Comparison of ENCODE assay signal across 1 cellular context in the genomic region with DNA sequence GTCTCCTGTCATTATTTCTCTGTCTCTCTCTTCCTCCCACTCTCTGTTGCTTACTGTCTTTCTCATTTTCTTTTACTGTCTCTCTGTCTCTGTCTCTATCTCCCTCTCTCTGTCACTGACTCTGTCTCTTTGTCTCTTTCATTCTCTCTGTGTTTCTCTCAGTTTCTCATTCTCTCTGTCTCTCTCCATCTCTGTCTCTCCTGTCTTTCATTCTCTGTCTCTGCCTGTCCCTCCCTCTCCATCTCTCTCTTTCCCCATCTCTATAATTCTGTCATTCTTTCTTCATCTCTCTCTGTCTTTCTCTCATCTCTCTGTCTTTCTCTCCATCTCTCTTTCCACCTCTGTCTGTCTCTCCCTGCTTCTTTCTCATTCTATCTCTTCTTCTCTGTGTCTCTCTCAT.
A peak's percentile ranks its signal among the peaks of the same experiment; 100 is the strongest.
TF ChIP-seq lines count a peak whose summit lies in the region.

No MANE protein-coding gene starts in this region.

TF ChIP-seq in K562, 482 proteins besides CTCF, POLR2A, EP300 and RAD21 (continued from another document):
- TF ChIP-seq, protein P1, sequence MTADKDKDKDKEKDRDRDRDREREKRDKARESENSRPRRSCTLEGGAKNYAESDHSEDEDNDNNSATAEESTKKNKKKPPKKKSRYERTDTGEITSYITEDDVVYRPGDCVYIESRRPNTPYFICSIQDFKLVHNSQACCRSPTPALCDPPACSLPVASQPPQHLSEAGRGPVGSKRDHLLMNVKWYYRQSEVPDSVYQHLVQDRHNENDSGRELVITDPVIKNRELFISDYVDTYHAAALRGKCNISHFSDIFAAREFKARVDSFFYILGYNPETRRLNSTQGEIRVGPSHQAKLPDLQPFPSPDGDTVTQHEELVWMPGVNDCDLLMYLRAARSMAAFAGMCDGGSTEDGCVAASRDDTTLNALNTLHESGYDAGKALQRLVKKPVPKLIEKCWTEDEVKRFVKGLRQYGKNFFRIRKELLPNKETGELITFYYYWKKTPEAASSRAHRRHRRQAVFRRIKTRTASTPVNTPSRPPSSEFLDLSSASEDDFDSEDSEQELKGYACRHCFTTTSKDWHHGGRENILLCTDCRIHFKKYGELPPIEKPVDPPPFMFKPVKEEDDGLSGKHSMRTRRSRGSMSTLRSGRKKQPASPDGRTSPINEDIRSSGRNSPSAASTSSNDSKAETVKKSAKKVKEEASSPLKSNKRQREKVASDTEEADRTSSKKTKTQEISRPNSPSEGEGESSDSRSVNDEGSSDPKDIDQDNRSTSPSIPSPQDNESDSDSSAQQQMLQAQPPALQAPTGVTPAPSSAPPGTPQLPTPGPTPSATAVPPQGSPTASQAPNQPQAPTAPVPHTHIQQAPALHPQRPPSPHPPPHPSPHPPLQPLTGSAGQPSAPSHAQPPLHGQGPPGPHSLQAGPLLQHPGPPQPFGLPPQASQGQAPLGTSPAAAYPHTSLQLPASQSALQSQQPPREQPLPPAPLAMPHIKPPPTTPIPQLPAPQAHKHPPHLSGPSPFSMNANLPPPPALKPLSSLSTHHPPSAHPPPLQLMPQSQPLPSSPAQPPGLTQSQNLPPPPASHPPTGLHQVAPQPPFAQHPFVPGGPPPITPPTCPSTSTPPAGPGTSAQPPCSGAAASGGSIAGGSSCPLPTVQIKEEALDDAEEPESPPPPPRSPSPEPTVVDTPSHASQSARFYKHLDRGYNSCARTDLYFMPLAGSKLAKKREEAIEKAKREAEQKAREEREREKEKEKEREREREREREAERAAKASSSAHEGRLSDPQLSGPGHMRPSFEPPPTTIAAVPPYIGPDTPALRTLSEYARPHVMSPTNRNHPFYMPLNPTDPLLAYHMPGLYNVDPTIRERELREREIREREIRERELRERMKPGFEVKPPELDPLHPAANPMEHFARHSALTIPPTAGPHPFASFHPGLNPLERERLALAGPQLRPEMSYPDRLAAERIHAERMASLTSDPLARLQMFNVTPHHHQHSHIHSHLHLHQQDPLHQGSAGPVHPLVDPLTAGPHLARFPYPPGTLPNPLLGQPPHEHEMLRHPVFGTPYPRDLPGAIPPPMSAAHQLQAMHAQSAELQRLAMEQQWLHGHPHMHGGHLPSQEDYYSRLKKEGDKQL (CRISPR knock-in tag; IDR thresholded peaks at IDR 0.05; ENCODE audit: borderline replicate concordance): no peak
- no peak for TF ChIP-seq LEF1 (IDR thresholded peaks at IDR 0.05)
- no peak for TF ChIP-seq GABPA (tag; conservative IDR thresholded peaks at IDR 0.05; ENCODE audit: low read depth)
- 0 out of 4 replicates have a peak, but pooled peaks of 1 of the 2 experiments have one; percentile 48 for TF ChIP-seq CSDE1 (IDR thresholded peaks at IDR 0.05)
- peak; percentile 42 for TF ChIP-seq BRD9 (IDR thresholded peaks at IDR 0.05; ENCODE audit: low read depth, partially characterized antibody)
- TF ChIP-seq YBX1 (IDR thresholded peaks at IDR 0.05): peak; percentile 85; the same call in 1 of the 2 replicates
- TF ChIP-seq, protein P2, sequence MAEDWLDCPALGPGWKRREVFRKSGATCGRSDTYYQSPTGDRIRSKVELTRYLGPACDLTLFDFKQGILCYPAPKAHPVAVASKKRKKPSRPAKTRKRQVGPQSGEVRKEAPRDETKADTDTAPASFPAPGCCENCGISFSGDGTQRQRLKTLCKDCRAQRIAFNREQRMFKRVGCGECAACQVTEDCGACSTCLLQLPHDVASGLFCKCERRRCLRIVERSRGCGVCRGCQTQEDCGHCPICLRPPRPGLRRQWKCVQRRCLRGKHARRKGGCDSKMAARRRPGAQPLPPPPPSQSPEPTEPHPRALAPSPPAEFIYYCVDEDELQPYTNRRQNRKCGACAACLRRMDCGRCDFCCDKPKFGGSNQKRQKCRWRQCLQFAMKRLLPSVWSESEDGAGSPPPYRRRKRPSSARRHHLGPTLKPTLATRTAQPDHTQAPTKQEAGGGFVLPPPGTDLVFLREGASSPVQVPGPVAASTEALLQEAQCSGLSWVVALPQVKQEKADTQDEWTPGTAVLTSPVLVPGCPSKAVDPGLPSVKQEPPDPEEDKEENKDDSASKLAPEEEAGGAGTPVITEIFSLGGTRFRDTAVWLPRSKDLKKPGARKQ (CRISPR knock-in tag; IDR thresholded peaks at IDR 0.05): no peak
- 0 out of 2 replicates have a peak, but pooled peaks have one; percentile 15 for TF ChIP-seq NCOA6 (IDR thresholded peaks at IDR 0.05)
- TF ChIP-seq, protein P3, sequence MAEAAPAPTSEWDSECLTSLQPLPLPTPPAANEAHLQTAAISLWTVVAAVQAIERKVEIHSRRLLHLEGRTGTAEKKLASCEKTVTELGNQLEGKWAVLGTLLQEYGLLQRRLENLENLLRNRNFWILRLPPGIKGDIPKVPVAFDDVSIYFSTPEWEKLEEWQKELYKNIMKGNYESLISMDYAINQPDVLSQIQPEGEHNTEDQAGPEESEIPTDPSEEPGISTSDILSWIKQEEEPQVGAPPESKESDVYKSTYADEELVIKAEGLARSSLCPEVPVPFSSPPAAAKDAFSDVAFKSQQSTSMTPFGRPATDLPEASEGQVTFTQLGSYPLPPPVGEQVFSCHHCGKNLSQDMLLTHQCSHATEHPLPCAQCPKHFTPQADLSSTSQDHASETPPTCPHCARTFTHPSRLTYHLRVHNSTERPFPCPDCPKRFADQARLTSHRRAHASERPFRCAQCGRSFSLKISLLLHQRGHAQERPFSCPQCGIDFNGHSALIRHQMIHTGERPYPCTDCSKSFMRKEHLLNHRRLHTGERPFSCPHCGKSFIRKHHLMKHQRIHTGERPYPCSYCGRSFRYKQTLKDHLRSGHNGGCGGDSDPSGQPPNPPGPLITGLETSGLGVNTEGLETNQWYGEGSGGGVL (CRISPR knock-in tag; IDR thresholded peaks at IDR 0.05): no peak
- peak; percentile 71 for TF ChIP-seq NCOA4 (IDR thresholded peaks at IDR 0.05; ENCODE audit: partially characterized antibody)
- TF ChIP-seq NFIC (IDR thresholded peaks at IDR 0.05): no peak
- TF ChIP-seq, protein P4, sequence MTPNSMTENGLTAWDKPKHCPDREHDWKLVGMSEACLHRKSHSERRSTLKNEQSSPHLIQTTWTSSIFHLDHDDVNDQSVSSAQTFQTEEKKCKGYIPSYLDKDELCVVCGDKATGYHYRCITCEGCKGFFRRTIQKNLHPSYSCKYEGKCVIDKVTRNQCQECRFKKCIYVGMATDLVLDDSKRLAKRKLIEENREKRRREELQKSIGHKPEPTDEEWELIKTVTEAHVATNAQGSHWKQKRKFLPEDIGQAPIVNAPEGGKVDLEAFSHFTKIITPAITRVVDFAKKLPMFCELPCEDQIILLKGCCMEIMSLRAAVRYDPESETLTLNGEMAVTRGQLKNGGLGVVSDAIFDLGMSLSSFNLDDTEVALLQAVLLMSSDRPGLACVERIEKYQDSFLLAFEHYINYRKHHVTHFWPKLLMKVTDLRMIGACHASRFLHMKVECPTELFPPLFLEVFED (CRISPR knock-in tag; conservative IDR thresholded peaks at IDR 0.05): peak; percentile 90; the same call in 1 of the 2 replicates
- TF ChIP-seq NCOR1 (IDR thresholded peaks at IDR 0.05): peak; percentile 15; the same call in 1 of the 2 replicates
- TF ChIP-seq, protein P5, sequence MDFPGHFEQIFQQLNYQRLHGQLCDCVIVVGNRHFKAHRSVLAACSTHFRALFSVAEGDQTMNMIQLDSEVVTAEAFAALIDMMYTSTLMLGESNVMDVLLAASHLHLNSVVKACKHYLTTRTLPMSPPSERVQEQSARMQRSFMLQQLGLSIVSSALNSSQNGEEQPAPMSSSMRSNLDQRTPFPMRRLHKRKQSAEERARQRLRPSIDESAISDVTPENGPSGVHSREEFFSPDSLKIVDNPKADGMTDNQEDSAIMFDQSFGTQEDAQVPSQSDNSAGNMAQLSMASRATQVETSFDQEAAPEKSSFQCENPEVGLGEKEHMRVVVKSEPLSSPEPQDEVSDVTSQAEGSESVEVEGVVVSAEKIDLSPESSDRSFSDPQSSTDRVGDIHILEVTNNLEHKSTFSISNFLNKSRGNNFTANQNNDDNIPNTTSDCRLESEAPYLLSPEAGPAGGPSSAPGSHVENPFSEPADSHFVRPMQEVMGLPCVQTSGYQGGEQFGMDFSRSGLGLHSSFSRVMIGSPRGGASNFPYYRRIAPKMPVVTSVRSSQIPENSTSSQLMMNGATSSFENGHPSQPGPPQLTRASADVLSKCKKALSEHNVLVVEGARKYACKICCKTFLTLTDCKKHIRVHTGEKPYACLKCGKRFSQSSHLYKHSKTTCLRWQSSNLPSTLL (IDR thresholded peaks at IDR 0.05): peak; percentile 37; the same call in 1 of the 2 replicates
- no peak for TF ChIP-seq HDAC2 (IDR thresholded peaks at IDR 0.05)
- TF ChIP-seq, protein P6, sequence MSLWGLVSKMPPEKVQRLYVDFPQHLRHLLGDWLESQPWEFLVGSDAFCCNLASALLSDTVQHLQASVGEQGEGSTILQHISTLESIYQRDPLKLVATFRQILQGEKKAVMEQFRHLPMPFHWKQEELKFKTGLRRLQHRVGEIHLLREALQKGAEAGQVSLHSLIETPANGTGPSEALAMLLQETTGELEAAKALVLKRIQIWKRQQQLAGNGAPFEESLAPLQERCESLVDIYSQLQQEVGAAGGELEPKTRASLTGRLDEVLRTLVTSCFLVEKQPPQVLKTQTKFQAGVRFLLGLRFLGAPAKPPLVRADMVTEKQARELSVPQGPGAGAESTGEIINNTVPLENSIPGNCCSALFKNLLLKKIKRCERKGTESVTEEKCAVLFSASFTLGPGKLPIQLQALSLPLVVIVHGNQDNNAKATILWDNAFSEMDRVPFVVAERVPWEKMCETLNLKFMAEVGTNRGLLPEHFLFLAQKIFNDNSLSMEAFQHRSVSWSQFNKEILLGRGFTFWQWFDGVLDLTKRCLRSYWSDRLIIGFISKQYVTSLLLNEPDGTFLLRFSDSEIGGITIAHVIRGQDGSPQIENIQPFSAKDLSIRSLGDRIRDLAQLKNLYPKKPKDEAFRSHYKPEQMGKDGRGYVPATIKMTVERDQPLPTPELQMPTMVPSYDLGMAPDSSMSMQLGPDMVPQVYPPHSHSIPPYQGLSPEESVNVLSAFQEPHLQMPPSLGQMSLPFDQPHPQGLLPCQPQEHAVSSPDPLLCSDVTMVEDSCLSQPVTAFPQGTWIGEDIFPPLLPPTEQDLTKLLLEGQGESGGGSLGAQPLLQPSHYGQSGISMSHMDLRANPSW (CRISPR knock-in tag; IDR thresholded peaks at IDR 0.05): no peak
- TF ChIP-seq PHB2 (IDR thresholded peaks at IDR 0.05; ENCODE audit: low read depth): peak; percentile 65; the same call in 1 of the 2 replicates
- TF ChIP-seq, protein P7, sequence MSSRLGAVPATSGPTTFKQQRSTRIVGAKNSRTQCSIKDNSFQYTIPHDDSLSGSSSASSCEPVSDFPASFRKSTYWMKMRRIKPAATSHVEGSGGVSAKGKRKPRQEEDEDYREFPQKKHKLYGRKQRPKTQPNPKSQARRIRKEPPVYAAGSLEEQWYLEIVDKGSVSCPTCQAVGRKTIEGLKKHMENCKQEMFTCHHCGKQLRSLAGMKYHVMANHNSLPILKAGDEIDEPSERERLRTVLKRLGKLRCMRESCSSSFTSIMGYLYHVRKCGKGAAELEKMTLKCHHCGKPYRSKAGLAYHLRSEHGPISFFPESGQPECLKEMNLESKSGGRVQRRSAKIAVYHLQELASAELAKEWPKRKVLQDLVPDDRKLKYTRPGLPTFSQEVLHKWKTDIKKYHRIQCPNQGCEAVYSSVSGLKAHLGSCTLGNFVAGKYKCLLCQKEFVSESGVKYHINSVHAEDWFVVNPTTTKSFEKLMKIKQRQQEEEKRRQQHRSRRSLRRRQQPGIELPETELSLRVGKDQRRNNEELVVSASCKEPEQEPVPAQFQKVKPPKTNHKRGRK (tag; IDR thresholded peaks at IDR 0.05): peak; percentile 92
- TF ChIP-seq ZFP36 (IDR thresholded peaks at IDR 0.05; ENCODE audit: low read depth, low read length, partially characterized antibody): no peak
- no peak for TF ChIP-seq NBN (IDR thresholded peaks at IDR 0.05; ENCODE audit: low read depth)
- TF ChIP-seq ZEB2 (IDR thresholded peaks at IDR 0.05): 0 out of 2 replicates have a peak, but pooled peaks have one; percentile 24
- peak; percentile 34 for TF ChIP-seq ASH1L (IDR thresholded peaks at IDR 0.05; ENCODE audit: borderline replicate concordance, low read depth, partially characterized antibody)
- TF ChIP-seq E2F3 (CRISPR knock-in tag; IDR thresholded peaks at IDR 0.05): no peak
- TF ChIP-seq, protein P8, sequence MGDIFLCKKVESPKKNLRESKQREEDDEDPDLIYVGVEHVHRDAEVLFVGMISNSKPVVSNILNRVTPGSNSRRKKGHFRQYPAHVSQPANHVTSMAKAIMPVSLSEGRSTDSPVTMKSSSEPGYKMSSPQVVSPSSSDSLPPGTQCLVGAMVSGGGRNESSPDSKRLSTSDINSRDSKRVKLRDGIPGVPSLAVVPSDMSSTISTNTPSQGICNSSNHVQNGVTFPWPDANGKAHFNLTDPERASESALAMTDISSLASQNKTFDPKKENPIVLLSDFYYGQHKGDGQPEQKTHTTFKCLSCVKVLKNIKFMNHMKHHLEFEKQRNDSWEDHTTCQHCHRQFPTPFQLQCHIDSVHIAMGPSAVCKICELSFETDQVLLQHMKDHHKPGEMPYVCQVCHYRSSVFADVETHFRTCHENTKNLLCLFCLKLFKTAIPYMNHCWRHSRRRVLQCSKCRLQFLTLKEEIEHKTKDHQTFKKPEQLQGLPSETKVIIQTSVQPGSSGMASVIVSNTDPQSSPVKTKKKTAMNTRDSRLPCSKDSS (IDR thresholded peaks at IDR 0.05; ENCODE audit: low read depth, partially characterized antibody): peak; percentile 28
- no peak for TF ChIP-seq SREBF1 (IDR thresholded peaks at IDR 0.05; ENCODE audit: borderline replicate concordance, low read depth, low read length)
- no peak for TF ChIP-seq CXXC5 (CRISPR knock-in tag; IDR thresholded peaks at IDR 0.05)
- TF ChIP-seq FOXJ3 (CRISPR knock-in tag; IDR thresholded peaks at IDR 0.05): no peak
- TF ChIP-seq ARID1B (IDR thresholded peaks at IDR 0.05): peak; percentile 48
- peak; percentile 43 for TF ChIP-seq SMARCA4 (IDR thresholded peaks at IDR 0.05)
- no peak for TF ChIP-seq GTF2F1 (IDR thresholded peaks at IDR 0.05; ENCODE audit: low read depth, low read length)
- peak; percentile 66; the same call in 1 of the 2 replicates for TF ChIP-seq OTX1 (CRISPR knock-in tag; IDR thresholded peaks at IDR 0.05)
- no peak for TF ChIP-seq BDP1 (IDR thresholded peaks at IDR 0.05; ENCODE audit: insufficient read depth, insufficient read length)
- TF ChIP-seq, protein P9, sequence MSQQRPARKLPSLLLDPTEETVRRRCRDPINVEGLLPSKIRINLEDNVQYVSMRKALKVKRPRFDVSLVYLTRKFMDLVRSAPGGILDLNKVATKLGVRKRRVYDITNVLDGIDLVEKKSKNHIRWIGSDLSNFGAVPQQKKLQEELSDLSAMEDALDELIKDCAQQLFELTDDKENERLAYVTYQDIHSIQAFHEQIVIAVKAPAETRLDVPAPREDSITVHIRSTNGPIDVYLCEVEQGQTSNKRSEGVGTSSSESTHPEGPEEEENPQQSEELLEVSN (IDR thresholded peaks at IDR 0.05; ENCODE audit: borderline replicate concordance in 1 of 2, extremely low read depth in 1 of 2, insufficient read depth in 1 of 2, insufficient read length in 1 of 2, low read depth in 1 of 2, low read length in 1 of 2, poor library complexity in 1 of 2, severe bottlenecking in 1 of 2): no peak
- peak; percentile 19; the same call in 1 of the 2 replicates for TF ChIP-seq ZNF316 (IDR thresholded peaks at IDR 0.05)
- no peak for TF ChIP-seq RFX7 (CRISPR knock-in tag; IDR thresholded peaks at IDR 0.05)
- TF ChIP-seq HDGF (IDR thresholded peaks at IDR 0.05): 0 out of 2 replicates have a peak, but pooled peaks have one; percentile 74
- TF ChIP-seq CCNT2 (IDR thresholded peaks at IDR 0.05; ENCODE audit: borderline replicate concordance, extremely low read depth, insufficient read length, low read depth, low read length): no peak
- TF ChIP-seq SRSF3 (IDR thresholded peaks at IDR 0.05; ENCODE audit: insufficient read depth, low read length): no peak
- no peak for TF ChIP-seq FIP1L1 (IDR thresholded peaks at IDR 0.05; ENCODE audit: low read depth, low read length, poor library complexity, severe bottlenecking)
- TF ChIP-seq SMC3 (conservative IDR thresholded peaks at IDR 0.05; ENCODE audit: insufficient read depth, low read depth, low read length): no peak
- no peak for TF ChIP-seq SMARCB1 (IDR thresholded peaks at IDR 0.05; ENCODE audit: insufficient read length, low read depth)
TF ChIP-seq in K562: peak in this region for 40.
